In genomic region chr7:74493295-74493694, GRCh38 we compare ENCODE assay signal across 32 cellular contexts.
"Had no signal": no experiment of that assay in that cellular context is flagged by ENCODE, and none has a peak within 500 bp of the region (broad histone marks: within the 10 kb centered on the region; RNA-seq: fewer than 3 reads in every experiment).

No MANE protein-coding gene starts in this region.

- H3K36me3 Mint-ChIP-seq: activated CD8-positive, alpha-beta memory T cell treated with anti-CD3 and anti-CD28 coated beads, Interleukin-2, amount 10 ng/mL, durations not matched to agents 7 days and 5 days; activated naive CD8-positive, alpha-beta T cell treated with anti-CD3 and anti-CD28 coated beads, Interleukin-2, amount 10 ng/mL, durations not matched to agents 7 days and 5 days had no signal

- H3K27ac Mint-ChIP-seq: activated CD4-positive, alpha-beta memory T cell treated with anti-CD3 and anti-CD28 coated beads, Interleukin-2, amount 10 ng/mL, durations not matched to agents 7 days and 5 days; activated CD4-positive, alpha-beta T cell treated with anti-CD3 and anti-CD28 coated beads for 36 hours; activated CD8-positive, alpha-beta memory T cell treated with anti-CD3 and anti-CD28 coated beads, Interleukin-2, amount 10 ng/mL, durations not matched to agents 7 days and 5 days; activated naive CD8-positive, alpha-beta T cell treated with anti-CD3 and anti-CD28 coated beads, Interleukin-2, amount 10 ng/mL, durations not matched to agents 7 days and 5 days had no signal

- H3K4me1 ChIP-seq: Peyer's patch had no signal

- FAIRE-seq: colon had no signal

- H3K9me3 ChIP-seq: Peyer's patch had no signal

- H3K36me3 ChIP-seq: brain microvascular endothelial cell, Peyer's patch had no signal

- H3K4me3 ChIP-seq: Peyer's patch had no signal

- H3K27me3 ChIP-seq: brain microvascular endothelial cell, Peyer's patch had no signal

- H3K27me3 Mint-ChIP-seq: activated CD4-positive, alpha-beta memory T cell treated with anti-CD3 and anti-CD28 coated beads, Interleukin-2, amount 10 ng/mL, durations not matched to agents 7 days and 5 days; activated CD4-positive, alpha-beta T cell treated with anti-CD3 and anti-CD28 coated beads for 36 hours; activated naive CD8-positive, alpha-beta T cell treated with anti-CD3 and anti-CD28 coated beads, Interleukin-2, amount 10 ng/mL, durations not matched to agents 7 days and 5 days had no signal

- H3K4me1 Mint-ChIP-seq: activated CD4-positive, alpha-beta memory T cell treated with anti-CD3 and anti-CD28 coated beads, Interleukin-2, amount 10 ng/mL, durations not matched to agents 7 days and 5 days; activated CD4-positive, alpha-beta T cell treated with anti-CD3 and anti-CD28 coated beads for 36 hours; activated CD8-positive, alpha-beta memory T cell treated with anti-CD3 and anti-CD28 coated beads, Interleukin-2, amount 10 ng/mL, durations not matched to agents 7 days and 5 days; activated naive CD8-positive, alpha-beta T cell treated with anti-CD3 and anti-CD28 coated beads, Interleukin-2, amount 10 ng/mL, durations not matched to agents 7 days and 5 days had no signal

- DNase-seq: activated CD4-positive, alpha-beta memory T cell treated with anti-CD3 and anti-CD28 coated beads, Interleukin-2, amount 10 ng/mL, durations not matched to agents 7 days and 5 days; activated CD4-positive, alpha-beta T cell treated with anti-CD3 and anti-CD28 coated beads for 36 hours; activated CD8-positive, alpha-beta memory T cell treated with anti-CD3 and anti-CD28 coated beads for 24 hours; activated CD8-positive, alpha-beta memory T cell treated with anti-CD3 and anti-CD28 coated beads, Interleukin-2, amount 10 ng/mL, durations not matched to agents 7 days and 5 days; activated CD8-positive, alpha-beta memory T cell treated with anti-CD3 and anti-CD28 coated beads, Interleukin-2, amount 50 U/mL, for 48 hours; activated effector memory CD4-positive, alpha-beta T cell treated with Interleukin-2 at 50 U/mL for 16 hours; activated naive CD4-positive, alpha-beta T cell treated with anti-CD3 and anti-CD28 coated beads, Interleukin-2, amount 50 U/mL, for 16 hours; activated naive CD8-positive, alpha-beta T cell treated with anti-CD3 and anti-CD28 coated beads, Interleukin-2, amount 10 ng/mL, durations not matched to agents 7 days and 5 days; activated T-cell treated with anti-CD3 and anti-CD28 coated beads, Interleukin-2, amount 50 U/mL, for 48 hours; aorta; brain microvascular endothelial cell; central memory CD4-positive, alpha-beta T cell; Karpas-422; KBM-7; NCI-H1105; NCI-H1417 treated with DMSO at 0.1 percent for 48 hours; NCI-H187 treated with DMSO at 0.1 percent for 48 hours; NCI-H2081; NCI-H2171 treated with DMSO at 0.1 percent for 48 hours; NCI-H2227 treated with DMSO at 0.1 percent for 48 hours; NCI-H446; NCI-H524; NK-92 treated with Interleukin-12 subunit alpha and Interleukin-12 subunit beta, amount 100 ng/mL, for 24 hours; PC-3; Peyer's patch; RPMI8226; SIG-M5; SW 1271; T-helper 1 cell; T-helper 2 cell; T-helper 9 cell had no signal

- H3K4me3 Mint-ChIP-seq: activated CD4-positive, alpha-beta memory T cell treated with anti-CD3 and anti-CD28 coated beads, Interleukin-2, amount 10 ng/mL, durations not matched to agents 7 days and 5 days; activated CD4-positive, alpha-beta T cell treated with anti-CD3 and anti-CD28 coated beads for 36 hours; activated CD8-positive, alpha-beta memory T cell treated with anti-CD3 and anti-CD28 coated beads, Interleukin-2, amount 10 ng/mL, durations not matched to agents 7 days and 5 days; activated naive CD8-positive, alpha-beta T cell treated with anti-CD3 and anti-CD28 coated beads, Interleukin-2, amount 10 ng/mL, durations not matched to agents 7 days and 5 days had no signal

- H3K27ac ChIP-seq: brain microvascular endothelial cell, Peyer's patch had no signal
